In genomic region chr2:235754381-235755207, GRCh38 we compare ENCODE assay signal across 12 cellular contexts.
"Had no signal": no experiment of that assay in that cellular context is flagged by ENCODE, and none has a peak within 500 bp of the region (broad histone marks: within the 10 kb centered on the region; RNA-seq: fewer than 3 reads in every experiment).

No MANE protein-coding gene starts in this region.

- H3K4me3 Mint-ChIP-seq: activated T-helper 17 cell treated with anti-CD3 and anti-CD28 coated beads, Interleukin-2, amount 50 U/mL, for 72 hours; neural crest cell; stimulated activated naive B cell treated with anti-CD40 and anti-IgM and Interleukin-4, amounts not matched to agents 10 μg/mL and 1 μg/mL and 100 μg/mL, for 72 hours; T-helper 2 cell treated with Interferon-gamma antibody and Interleukin-4, amounts not matched to agents 5 μg/mL and 100 μg/mL, for 36 hours had no signal

- ATAC-seq: activated T-helper 17 cell treated with anti-CD3 and anti-CD28 coated beads, Interleukin-2, amount 50 U/mL, for 72 hours; foreskin keratinocyte; stimulated activated naive B cell treated with anti-CD40 and anti-IgM and Interleukin-4, amounts not matched to agents 10 μg/mL and 1 μg/mL and 100 μg/mL, for 72 hours had no signal

- H3K4me1 Mint-ChIP-seq: activated T-helper 17 cell treated with anti-CD3 and anti-CD28 coated beads, Interleukin-2, amount 50 U/mL, for 72 hours had no signal

- H3K9me3 ChIP-seq: ovary, tibial artery had no signal

- H3K27me3 ChIP-seq: foreskin keratinocyte, ovary, tibial artery had no signal

- H3K4me3 ChIP-seq: ovary, tibial artery had no signal

- H3K36me3 Mint-ChIP-seq: stimulated activated naive B cell treated with anti-CD40 and anti-IgM and Interleukin-4, amounts not matched to agents 10 μg/mL and 1 μg/mL and 100 μg/mL, for 72 hours had no signal

- H3K27ac ChIP-seq: foreskin keratinocyte, ovary, tibial artery had no signal

- H3K36me3 ChIP-seq: ovary had no signal

- DNase-seq: activated CD4-positive, CD25-positive, alpha-beta regulatory T cell treated with anti-CD3 and anti-CD28 coated beads, Interleukin-2, amount 50 U/mL, for 72 hours; activated naive CD4-positive, alpha-beta T cell treated with Interleukin-2 at 50 U/mL for 16 hours; cerebellar nuclear complex; effector CD8-positive, alpha-beta T cell; foreskin keratinocyte; ovary; stimulated activated CD4-positive, alpha-beta T cell treated with anti-CD3 and anti-CD28 coated beads, Interleukin-2, amount 100 ng/mL, for 48 hours; stimulated activated naive B cell treated with anti-CD40 and anti-IgM and Interleukin-4, amounts not matched to agents 10 μg/mL and 1 μg/mL and 100 μg/mL, for 72 hours had no signal

- H3K9me3 Mint-ChIP-seq: activated T-helper 17 cell treated with anti-CD3 and anti-CD28 coated beads, Interleukin-2, amount 50 U/mL, for 72 hours; neural crest cell; stimulated activated naive B cell treated with anti-CD40 and anti-IgM and Interleukin-4, amounts not matched to agents 10 μg/mL and 1 μg/mL and 100 μg/mL, for 72 hours; T-helper 2 cell treated with Interferon-gamma antibody and Interleukin-4, amounts not matched to agents 5 μg/mL and 100 μg/mL, for 36 hours had no signal

- H3K27ac Mint-ChIP-seq: activated T-helper 17 cell treated with anti-CD3 and anti-CD28 coated beads, Interleukin-2, amount 50 U/mL, for 72 hours; stimulated activated naive B cell treated with anti-CD40 and anti-IgM and Interleukin-4, amounts not matched to agents 10 μg/mL and 1 μg/mL and 100 μg/mL, for 72 hours; T-helper 2 cell treated with Interferon-gamma antibody and Interleukin-4, amounts not matched to agents 5 μg/mL and 100 μg/mL, for 36 hours had no signal

- H3K4me1 ChIP-seq: foreskin keratinocyte, tibial artery had no signal
